In genomic region chr10:123997486-123998196, GRCh38 we compare ENCODE assay signal across 9 cellular contexts.
A peak's percentile ranks its signal among the peaks of the same experiment; 100 is the strongest.
DNase-seq lines count a peak whose midpoint lies in the region; FAIRE-seq and TF ChIP-seq lines count a peak whose summit lies in the region.
"Had no signal": no experiment of that assay in that cellular context is flagged by ENCODE, and none has a peak within 500 bp of the region (broad histone marks: within the 10 kb centered on the region; RNA-seq: fewer than 3 reads in every experiment).

No MANE protein-coding gene starts in this region.

- 35 to 43% methylated on average over 7 of the region's 7 CpGs for WGBS in sigmoid colon, 2 donors

- no peak overlapping the region for H3K27ac Mint-ChIP-seq in activated T-helper 2 cell treated with anti-CD3 and anti-CD28 coated beads, Interferon-gamma antibody, Interleukin-2, Interleukin-4, amounts not matched to agents 10 μg/mL and 5 μg/mL and 100 μg/mL, durations not matched to agents 14 hours and 24 hours and 36 hours

- no peaks in the 10 kb centered on the region for H3K36me3 Mint-ChIP-seq in activated T-helper 2 cell treated with anti-CD3 and anti-CD28 coated beads, Interferon-gamma antibody, Interleukin-2, Interleukin-4, amounts not matched to agents 10 μg/mL and 5 μg/mL and 100 μg/mL, durations not matched to agents 14 hours and 24 hours and 36 hours (ENCODE audit: low read depth)

- DNase-seq in GM04504 (ENCODE audit: low read depth) (peak; percentile 93), RPMI8226 (peak; percentile 85), foreskin melanocyte (peak; percentile 86), sigmoid colon (peak; percentile 75), NCI-H510A treated with DMSO at 0.1 percent for 48 hours (lab: John Stamatoyannopoulos, UW) (no peak), GM12892 (ENCODE audit: insufficient read length) (no peak)
- no peak for DNase-seq in activated T-helper 2 cell treated with anti-CD3 and anti-CD28 coated beads, Interferon-gamma antibody, Interleukin-2, Interleukin-4, amounts not matched to agents 10 μg/mL and 5 μg/mL and 100 μg/mL, durations not matched to agents 14 hours and 24 hours and 36 hours (ENCODE audit: low spot score)
- no peak for DNase-seq in activated CD4-positive, alpha-beta T cell treated with anti-CD3 and anti-CD28 coated beads for 1 hour
- DNase-seq: psoas muscle had no signal

- FAIRE-seq in GM12892 (lab: Jason Lieb, UNC) = no peak

- H3K9me3 Mint-ChIP-seq in activated T-helper 2 cell treated with anti-CD3 and anti-CD28 coated beads, Interferon-gamma antibody, Interleukin-2, Interleukin-4, amounts not matched to agents 10 μg/mL and 5 μg/mL and 100 μg/mL, durations not matched to agents 14 hours and 24 hours and 36 hours = no peaks in the 10 kb centered on the region

- no peak for TF ChIP-seq CTCF in sigmoid colon (IDR thresholded peaks at IDR 0.05)

- H3K27me3 Mint-ChIP-seq in activated T-helper 2 cell treated with anti-CD3 and anti-CD28 coated beads, Interferon-gamma antibody, Interleukin-2, Interleukin-4, amounts not matched to agents 10 μg/mL and 5 μg/mL and 100 μg/mL, durations not matched to agents 14 hours and 24 hours and 36 hours (ENCODE audit: low read depth) = peaks cover 28% of the 10 kb centered on the region

- TF ChIP-seq POLR2A in sigmoid colon (IDR thresholded peaks at IDR 0.05) (no peak), GM12892 (IDR thresholded peaks at IDR 0.05; ENCODE audit: low read depth, low read length) (no peak)

- peak overlapping the region in 3 of 4 donors; percentile 11 to 71 (median 65) for H3K27ac ChIP-seq in sigmoid colon
- H3K27ac ChIP-seq: psoas muscle had no signal

- TF ChIP-seq EP300 in sigmoid colon (IDR thresholded peaks at IDR 0.05) = no peak

- peaks cover 6% of the 10 kb centered on the region for H3K4me1 Mint-ChIP-seq in activated T-helper 2 cell treated with anti-CD3 and anti-CD28 coated beads, Interferon-gamma antibody, Interleukin-2, Interleukin-4, amounts not matched to agents 10 μg/mL and 5 μg/mL and 100 μg/mL, durations not matched to agents 14 hours and 24 hours and 36 hours (ENCODE audit: low read depth)

- intact Hi-C loops in sigmoid colon (cut with DNase I) = loop anchor here (10.0 kb wide), 1 partner anchor 527 kb away; no protein-coding TSS in a partner anchor
- intact Hi-C loops in activated T-helper 2 cell treated with anti-CD3 and anti-CD28 coated beads, Interferon-gamma antibody, Interleukin-2, Interleukin-4, amounts not matched to agents 10 μg/mL and 5 μg/mL and 100 μg/mL, durations not matched to agents 14 hours and 24 hours and 36 hours (cut with micrococcal nuclease) = no loop called here

- peaks cover 0 to 23% (median 19%) of the 10 kb centered on the region in 4 donors for H3K4me1 ChIP-seq in sigmoid colon

- H3K4me3 Mint-ChIP-seq in activated T-helper 2 cell treated with anti-CD3 and anti-CD28 coated beads, Interferon-gamma antibody, Interleukin-2, Interleukin-4, amounts not matched to agents 10 μg/mL and 5 μg/mL and 100 μg/mL, durations not matched to agents 14 hours and 24 hours and 36 hours (ENCODE audit: low read depth) = no peak overlapping the region

- H3K36me3 ChIP-seq in sigmoid colon = no peaks in the 10 kb centered on the region

- H3K9me3 ChIP-seq in sigmoid colon = no peaks in the 10 kb centered on the region
- H3K9me3 ChIP-seq: psoas muscle had no signal

- no peak overlapping the region for H3K4me3 ChIP-seq in sigmoid colon
- H3K4me3 ChIP-seq: psoas muscle had no signal

- H3K27me3 ChIP-seq in sigmoid colon = peaks cover under 1 to 10% (median 8%) of the 10 kb centered on the region in 3 donors

Comparison
In these comparisons a context has a peak if more than half of its experiments do, and no peak if none do; other contexts are left out.
1. DNase-seq: peak in GM04504 (single experiment), RPMI8226 (single experiment), foreskin melanocyte (single experiment) and sigmoid colon (single experiment); none in NCI-H510A treated with DMSO at 0.1 percent for 48 hours (single experiment), activated T-helper 2 cell treated with anti-CD3 and anti-CD28 coated beads, Interferon-gamma antibody, Interleukin-2, Interleukin-4, amounts not matched to agents 10 μg/mL and 5 μg/mL and 100 μg/mL, durations not matched to agents 14 hours and 24 hours and 36 hours (single experiment), GM12892 (single experiment) and activated CD4-positive, alpha-beta T cell treated with anti-CD3 and anti-CD28 coated beads for 1 hour (single experiment).